ENCODE assay signal across 1 cellular context in the genomic region with DNA sequence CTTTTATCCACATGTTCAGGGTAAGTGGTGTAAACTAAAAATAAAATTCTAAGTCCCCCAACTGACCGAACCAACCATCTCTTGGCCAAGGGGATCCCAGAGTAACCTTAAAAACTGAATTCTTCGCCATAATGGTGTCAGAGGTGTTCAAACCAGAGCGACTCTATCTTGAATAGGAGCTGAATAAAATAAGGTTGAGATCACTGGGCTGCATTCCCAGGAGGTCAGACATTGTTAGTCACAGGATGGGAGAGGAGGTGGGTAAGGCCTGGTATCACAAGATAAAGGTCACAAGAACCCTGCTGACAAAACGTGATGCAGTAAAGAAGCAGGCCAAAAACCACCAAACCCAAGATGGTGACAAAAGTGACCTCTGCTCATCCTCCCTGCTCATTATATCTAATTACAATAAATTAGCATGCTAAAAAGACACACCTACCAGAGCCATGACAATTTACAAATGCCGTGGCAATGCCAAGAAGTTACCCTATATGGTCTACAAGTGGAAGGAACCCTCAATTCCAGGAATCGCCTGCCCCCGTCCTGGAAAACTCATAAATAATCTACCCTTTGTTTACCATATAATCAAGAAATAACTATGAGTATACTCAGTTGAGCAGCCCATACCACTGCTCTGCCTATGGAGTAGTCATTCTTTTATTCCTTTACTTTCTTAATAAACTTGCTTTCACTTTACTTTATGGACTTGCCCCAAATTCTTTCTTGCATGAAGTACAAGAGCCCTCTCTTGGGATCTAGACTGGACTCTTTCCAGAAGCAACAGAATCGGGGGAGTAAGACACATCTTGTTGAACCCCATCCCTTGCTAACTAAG.
TF ChIP-seq lines count a peak whose summit lies in the region.

No MANE protein-coding gene starts in this region.

TF ChIP-seq in K562, 482 proteins besides CTCF, POLR2A, EP300 and RAD21 (continued from another document and continues in another):
- TF ChIP-seq, protein P1, sequence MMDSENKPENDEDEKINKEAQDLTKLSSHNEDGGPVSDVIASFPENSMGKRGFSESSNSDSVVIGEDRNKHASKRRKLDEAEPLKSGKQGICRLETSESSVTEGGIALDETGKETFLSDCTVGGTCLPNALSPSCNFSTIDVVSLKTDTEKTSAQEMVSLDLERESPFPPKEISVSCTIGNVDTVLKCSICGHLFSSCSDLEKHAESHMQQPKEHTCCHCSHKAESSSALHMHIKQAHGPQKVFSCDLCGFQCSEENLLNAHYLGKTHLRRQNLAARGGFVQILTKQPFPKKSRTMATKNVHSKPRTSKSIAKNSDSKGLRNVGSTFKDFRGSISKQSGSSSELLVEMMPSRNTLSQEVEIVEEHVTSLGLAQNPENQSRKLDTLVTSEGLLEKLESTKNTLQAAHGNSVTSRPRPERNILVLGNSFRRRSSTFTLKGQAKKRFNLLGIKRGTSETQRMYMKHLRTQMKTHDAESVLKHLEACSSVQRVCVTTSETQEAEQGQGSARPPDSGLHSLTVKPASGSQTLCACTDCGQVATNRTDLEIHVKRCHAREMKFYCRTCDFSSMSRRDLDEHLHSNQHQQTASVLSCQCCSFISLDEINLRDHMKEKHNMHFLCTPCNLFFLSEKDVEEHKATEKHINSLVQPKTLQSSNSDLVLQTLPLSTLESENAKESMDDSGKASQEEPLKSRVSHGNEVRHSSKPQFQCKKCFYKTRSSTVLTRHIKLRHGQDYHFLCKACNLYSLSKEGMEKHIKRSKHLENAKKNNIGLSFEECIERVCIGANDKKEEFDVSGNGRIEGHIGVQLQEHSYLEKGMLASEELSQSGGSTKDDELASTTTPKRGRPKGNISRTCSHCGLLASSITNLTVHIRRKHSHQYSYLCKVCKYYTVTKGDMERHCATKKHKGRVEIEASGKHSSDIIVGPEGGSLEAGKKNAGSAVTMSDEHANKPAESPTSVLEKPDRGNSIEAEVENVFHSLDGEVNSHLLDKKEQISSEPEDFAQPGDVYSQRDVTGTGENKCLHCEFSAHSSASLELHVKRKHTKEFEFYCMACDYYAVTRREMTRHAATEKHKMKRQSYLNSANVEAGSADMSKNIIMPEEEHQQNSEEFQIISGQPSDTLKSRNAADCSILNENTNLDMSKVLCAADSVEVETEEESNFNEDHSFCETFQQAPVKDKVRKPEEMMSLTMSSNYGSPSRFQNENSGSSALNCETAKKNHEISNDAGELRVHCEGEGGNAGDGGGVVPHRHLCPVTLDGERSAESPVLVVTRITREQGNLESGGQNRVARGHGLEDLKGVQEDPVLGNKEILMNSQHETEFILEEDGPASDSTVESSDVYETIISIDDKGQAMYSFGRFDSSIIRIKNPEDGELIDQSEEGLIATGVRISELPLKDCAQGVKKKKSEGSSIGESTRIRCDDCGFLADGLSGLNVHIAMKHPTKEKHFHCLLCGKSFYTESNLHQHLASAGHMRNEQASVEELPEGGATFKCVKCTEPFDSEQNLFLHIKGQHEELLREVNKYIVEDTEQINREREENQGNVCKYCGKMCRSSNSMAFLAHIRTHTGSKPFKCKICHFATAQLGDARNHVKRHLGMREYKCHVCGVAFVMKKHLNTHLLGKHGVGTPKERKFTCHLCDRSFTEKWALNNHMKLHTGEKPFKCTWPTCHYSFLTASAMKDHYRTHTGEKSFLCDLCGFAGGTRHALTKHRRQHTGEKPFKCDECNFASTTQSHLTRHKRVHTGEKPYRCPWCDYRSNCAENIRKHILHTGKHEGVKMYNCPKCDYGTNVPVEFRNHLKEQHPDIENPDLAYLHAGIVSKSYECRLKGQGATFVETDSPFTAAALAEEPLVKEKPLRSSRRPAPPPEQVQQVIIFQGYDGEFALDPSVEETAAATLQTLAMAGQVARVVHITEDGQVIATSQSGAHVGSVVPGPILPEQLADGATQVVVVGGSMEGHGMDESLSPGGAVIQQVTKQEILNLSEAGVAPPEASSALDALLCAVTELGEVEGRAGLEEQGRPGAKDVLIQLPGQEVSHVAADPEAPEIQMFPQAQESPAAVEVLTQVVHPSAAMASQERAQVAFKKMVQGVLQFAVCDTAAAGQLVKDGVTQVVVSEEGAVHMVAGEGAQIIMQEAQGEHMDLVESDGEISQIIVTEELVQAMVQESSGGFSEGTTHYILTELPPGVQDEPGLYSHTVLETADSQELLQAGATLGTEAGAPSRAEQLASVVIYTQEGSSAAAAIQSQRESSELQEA (IDR thresholded peaks at IDR 0.05; ENCODE audit: low read depth), result no peak
- TF ChIP-seq NONO (IDR thresholded peaks at IDR 0.05; ENCODE audit: low read depth in 2 of 2, low read length in 1 of 2), result 0 out of 4 replicates have a peak, but pooled peaks of 1 of the 2 experiments have one; percentile 19
- no peak for TF ChIP-seq RBM34 (IDR thresholded peaks at IDR 0.05; ENCODE audit: borderline replicate concordance, insufficient read depth, low read length)
- peak; percentile 61 for TF ChIP-seq ZNF644 (tag; IDR thresholded peaks at IDR 0.05; ENCODE audit: low read depth)
- TF ChIP-seq, protein P2, sequence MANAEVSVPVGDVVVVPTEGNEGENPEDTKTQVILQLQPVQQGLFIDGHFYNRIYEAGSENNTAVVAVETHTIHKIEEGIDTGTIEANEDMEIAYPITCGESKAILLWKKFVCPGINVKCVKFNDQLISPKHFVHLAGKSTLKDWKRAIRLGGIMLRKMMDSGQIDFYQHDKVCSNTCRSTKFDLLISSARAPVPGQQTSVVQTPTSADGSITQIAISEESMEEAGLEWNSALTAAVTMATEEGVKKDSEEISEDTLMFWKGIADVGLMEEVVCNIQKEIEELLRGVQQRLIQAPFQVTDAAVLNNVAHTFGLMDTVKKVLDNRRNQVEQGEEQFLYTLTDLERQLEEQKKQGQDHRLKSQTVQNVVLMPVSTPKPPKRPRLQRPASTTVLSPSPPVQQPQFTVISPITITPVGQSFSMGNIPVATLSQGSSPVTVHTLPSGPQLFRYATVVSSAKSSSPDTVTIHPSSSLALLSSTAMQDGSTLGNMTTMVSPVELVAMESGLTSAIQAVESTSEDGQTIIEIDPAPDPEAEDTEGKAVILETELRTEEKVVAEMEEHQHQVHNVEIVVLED (CRISPR knock-in tag; IDR thresholded peaks at IDR 0.05), result peak; percentile 59
- 0 out of 2 replicates have a peak, but pooled peaks have one; percentile 68 for TF ChIP-seq MECOM (CRISPR knock-in tag; IDR thresholded peaks at IDR 0.05)
- TF ChIP-seq, protein P3, sequence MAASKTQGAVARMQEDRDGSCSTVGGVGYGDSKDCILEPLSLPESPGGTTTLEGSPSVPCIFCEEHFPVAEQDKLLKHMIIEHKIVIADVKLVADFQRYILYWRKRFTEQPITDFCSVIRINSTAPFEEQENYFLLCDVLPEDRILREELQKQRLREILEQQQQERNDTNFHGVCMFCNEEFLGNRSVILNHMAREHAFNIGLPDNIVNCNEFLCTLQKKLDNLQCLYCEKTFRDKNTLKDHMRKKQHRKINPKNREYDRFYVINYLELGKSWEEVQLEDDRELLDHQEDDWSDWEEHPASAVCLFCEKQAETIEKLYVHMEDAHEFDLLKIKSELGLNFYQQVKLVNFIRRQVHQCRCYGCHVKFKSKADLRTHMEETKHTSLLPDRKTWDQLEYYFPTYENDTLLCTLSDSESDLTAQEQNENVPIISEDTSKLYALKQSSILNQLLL (CRISPR knock-in tag; IDR thresholded peaks at IDR 0.05; ENCODE audit: borderline replicate concordance), result no peak
- peak; percentile 76 for TF ChIP-seq LCOR (CRISPR knock-in tag; IDR thresholded peaks at IDR 0.05)
- TF ChIP-seq ZNF699 (CRISPR knock-in tag; IDR thresholded peaks at IDR 0.05; ENCODE audit: insufficient replicate concordance), result no peak
- no peak for TF ChIP-seq BDP1 (IDR thresholded peaks at IDR 0.05; ENCODE audit: insufficient read depth, insufficient read length)
- TF ChIP-seq ARID3A (IDR thresholded peaks at IDR 0.05; ENCODE audit: borderline replicate concordance, low read depth, low read length), result peak; percentile 73; the same call in 1 of the 2 replicates
- peak; percentile 80 for TF ChIP-seq ESRRA (IDR thresholded peaks at IDR 0.05; ENCODE audit: borderline replicate concordance, low read depth)
- TF ChIP-seq PTRF (tag; IDR thresholded peaks at IDR 0.05), result peak; percentile 84
- TF ChIP-seq, protein P4, sequence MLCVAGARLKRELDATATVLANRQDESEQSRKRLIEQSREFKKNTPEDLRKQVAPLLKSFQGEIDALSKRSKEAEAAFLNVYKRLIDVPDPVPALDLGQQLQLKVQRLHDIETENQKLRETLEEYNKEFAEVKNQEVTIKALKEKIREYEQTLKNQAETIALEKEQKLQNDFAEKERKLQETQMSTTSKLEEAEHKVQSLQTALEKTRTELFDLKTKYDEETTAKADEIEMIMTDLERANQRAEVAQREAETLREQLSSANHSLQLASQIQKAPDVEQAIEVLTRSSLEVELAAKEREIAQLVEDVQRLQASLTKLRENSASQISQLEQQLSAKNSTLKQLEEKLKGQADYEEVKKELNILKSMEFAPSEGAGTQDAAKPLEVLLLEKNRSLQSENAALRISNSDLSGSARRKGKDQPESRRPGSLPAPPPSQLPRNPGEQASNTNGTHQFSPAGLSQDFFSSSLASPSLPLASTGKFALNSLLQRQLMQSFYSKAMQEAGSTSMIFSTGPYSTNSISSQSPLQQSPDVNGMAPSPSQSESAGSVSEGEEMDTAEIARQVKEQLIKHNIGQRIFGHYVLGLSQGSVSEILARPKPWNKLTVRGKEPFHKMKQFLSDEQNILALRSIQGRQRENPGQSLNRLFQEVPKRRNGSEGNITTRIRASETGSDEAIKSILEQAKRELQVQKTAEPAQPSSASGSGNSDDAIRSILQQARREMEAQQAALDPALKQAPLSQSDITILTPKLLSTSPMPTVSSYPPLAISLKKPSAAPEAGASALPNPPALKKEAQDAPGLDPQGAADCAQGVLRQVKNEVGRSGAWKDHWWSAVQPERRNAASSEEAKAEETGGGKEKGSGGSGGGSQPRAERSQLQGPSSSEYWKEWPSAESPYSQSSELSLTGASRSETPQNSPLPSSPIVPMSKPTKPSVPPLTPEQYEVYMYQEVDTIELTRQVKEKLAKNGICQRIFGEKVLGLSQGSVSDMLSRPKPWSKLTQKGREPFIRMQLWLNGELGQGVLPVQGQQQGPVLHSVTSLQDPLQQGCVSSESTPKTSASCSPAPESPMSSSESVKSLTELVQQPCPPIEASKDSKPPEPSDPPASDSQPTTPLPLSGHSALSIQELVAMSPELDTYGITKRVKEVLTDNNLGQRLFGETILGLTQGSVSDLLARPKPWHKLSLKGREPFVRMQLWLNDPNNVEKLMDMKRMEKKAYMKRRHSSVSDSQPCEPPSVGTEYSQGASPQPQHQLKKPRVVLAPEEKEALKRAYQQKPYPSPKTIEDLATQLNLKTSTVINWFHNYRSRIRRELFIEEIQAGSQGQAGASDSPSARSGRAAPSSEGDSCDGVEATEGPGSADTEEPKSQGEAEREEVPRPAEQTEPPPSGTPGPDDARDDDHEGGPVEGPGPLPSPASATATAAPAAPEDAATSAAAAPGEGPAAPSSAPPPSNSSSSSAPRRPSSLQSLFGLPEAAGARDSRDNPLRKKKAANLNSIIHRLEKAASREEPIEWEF (CRISPR knock-in tag; IDR thresholded peaks at IDR 0.05), result peak; percentile 93; the same call in 1 of the 2 replicates
- TF ChIP-seq, protein P5, sequence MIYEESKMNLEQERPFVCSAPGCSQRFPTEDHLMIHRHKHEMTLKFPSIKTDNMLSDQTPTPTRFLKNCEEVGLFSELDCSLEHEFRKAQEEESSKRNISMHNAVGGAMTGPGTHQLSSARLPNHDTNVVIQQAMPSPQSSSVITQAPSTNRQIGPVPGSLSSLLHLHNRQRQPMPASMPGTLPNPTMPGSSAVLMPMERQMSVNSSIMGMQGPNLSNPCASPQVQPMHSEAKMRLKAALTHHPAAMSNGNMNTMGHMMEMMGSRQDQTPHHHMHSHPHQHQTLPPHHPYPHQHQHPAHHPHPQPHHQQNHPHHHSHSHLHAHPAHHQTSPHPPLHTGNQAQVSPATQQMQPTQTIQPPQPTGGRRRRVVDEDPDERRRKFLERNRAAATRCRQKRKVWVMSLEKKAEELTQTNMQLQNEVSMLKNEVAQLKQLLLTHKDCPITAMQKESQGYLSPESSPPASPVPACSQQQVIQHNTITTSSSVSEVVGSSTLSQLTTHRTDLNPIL (CRISPR knock-in tag; IDR thresholded peaks at IDR 0.05), result peak; percentile 77; the same call in 1 of the 2 replicates
- TF ChIP-seq, protein P6, sequence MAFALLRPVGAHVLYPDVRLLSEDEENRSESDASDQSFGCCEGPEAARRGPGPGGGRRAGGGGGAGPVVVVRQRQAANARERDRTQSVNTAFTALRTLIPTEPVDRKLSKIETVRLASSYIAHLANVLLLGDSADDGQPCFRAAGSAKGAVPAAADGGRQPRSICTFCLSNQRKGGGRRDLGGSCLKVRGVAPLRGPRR (CRISPR knock-in tag; IDR thresholded peaks at IDR 0.05), result peak; percentile 70; the same call in 1 of the 2 replicates
- peak; percentile 93 for TF ChIP-seq ZNF583 (CRISPR knock-in tag; IDR thresholded peaks at IDR 0.05)
- TF ChIP-seq, protein P7, sequence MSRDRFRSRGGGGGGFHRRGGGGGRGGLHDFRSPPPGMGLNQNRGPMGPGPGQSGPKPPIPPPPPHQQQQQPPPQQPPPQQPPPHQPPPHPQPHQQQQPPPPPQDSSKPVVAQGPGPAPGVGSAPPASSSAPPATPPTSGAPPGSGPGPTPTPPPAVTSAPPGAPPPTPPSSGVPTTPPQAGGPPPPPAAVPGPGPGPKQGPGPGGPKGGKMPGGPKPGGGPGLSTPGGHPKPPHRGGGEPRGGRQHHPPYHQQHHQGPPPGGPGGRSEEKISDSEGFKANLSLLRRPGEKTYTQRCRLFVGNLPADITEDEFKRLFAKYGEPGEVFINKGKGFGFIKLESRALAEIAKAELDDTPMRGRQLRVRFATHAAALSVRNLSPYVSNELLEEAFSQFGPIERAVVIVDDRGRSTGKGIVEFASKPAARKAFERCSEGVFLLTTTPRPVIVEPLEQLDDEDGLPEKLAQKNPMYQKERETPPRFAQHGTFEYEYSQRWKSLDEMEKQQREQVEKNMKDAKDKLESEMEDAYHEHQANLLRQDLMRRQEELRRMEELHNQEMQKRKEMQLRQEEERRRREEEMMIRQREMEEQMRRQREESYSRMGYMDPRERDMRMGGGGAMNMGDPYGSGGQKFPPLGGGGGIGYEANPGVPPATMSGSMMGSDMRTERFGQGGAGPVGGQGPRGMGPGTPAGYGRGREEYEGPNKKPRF (IDR thresholded peaks at IDR 0.05; ENCODE audit: low read depth, low read length), result no peak
- TF ChIP-seq HMG20A (CRISPR knock-in tag; conservative IDR thresholded peaks at IDR 0.05), result peak; percentile 74; the same call in 1 of the 2 replicates
- TF ChIP-seq ZNF311 (CRISPR knock-in tag; IDR thresholded peaks at IDR 0.05), result peak; percentile 92; the same call in 1 of the 2 replicates
- TF ChIP-seq LEF1 (IDR thresholded peaks at IDR 0.05), result peak; percentile 64; the same call in 1 of the 2 replicates
- TF ChIP-seq BRD9 (IDR thresholded peaks at IDR 0.05; ENCODE audit: low read depth, partially characterized antibody), result peak; percentile 66
- TF ChIP-seq SREBF1 (IDR thresholded peaks at IDR 0.05; ENCODE audit: borderline replicate concordance, low read depth, low read length), result no peak
